In the genomic region with DNA sequence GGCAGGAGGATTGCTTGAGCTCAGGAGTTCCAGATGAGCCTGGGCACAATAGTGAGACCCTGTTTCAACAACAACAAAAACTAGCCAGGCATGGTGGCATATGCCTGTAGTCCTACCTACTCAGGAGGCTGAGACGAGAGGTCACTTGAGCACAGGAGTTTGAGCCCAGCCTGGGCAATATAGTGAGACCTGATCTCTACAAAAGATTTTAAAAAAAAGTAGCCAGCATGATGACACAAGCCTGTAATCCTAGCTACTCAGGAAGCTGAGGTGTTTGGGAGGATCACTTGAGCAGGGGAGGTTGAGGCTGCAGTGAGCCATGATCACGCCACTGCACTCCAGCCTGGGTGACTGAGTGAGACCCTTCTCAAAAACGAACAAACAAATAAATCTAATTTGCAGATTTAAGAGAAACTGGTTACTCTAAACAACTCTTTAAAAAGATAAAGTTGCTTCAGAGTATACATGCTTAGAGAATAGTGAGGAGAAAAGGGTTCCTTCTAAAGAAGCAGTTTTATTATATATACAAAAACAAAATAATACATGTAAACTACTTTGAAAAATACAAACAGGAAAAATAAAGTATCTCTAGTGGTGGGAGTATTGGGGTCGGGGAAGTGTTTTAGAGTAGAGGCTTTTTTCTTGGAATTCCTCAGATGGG, we compare ENCODE assay signal across 1 cellular context.
TF ChIP-seq lines count a peak whose summit lies in the region.

No MANE protein-coding gene starts in this region.

TF ChIP-seq in K562, 482 proteins besides CTCF, POLR2A, EP300 and RAD21 (continued from another document and continues in another):
- TF ChIP-seq MAZ (CRISPR knock-in tag; conservative IDR thresholded peaks at IDR 0.05 in 1 of 2, IDR thresholded peaks at IDR 0.05 in 1 of 2) (no peak; a peak in 1 of 4 replicates), ZBTB7A (IDR thresholded peaks at IDR 0.05; ENCODE audit: borderline replicate concordance, control insufficient read depth, low read depth, low read length) (no peak), EZH2 (IDR thresholded peaks at IDR 0.05; ENCODE audit: borderline replicate concordance, low read depth, low read length) (no peak), TBP (optimal IDR thresholded peaks at IDR 0.05; ENCODE audit: low read depth, low read length) (no peak), IRF1 (CRISPR knock-in tag; IDR thresholded peaks at IDR 0.05; ENCODE audit: borderline replicate concordance) (no peak), TRIM25 (IDR thresholded peaks at IDR 0.05; ENCODE audit: borderline replicate concordance) (no peak), ZKSCAN1 (IDR thresholded peaks at IDR 0.05; ENCODE audit: low read depth, low read length) (no peak), ZNF77 (CRISPR knock-in tag; IDR thresholded peaks at IDR 0.05) (no peak), MED1 (CRISPR knock-in tag; IDR thresholded peaks at IDR 0.05; ENCODE audit: borderline replicate concordance) (no peak), ZNF79 (CRISPR knock-in tag; IDR thresholded peaks at IDR 0.05; ENCODE audit: low read depth) (peak; percentile 65; the same call in 1 of the 2 replicates), FOXM1 (IDR thresholded peaks at IDR 0.05; ENCODE audit: low read depth) (no peak), FOXM1 (CRISPR knock-in tag; IDR thresholded peaks at IDR 0.05; ENCODE audit: low read depth) (no peak), SETDB1 (IDR thresholded peaks at IDR 0.05; ENCODE audit: low read length) (no peak), E4F1 (CRISPR knock-in tag; IDR thresholded peaks at IDR 0.05; ENCODE audit: borderline replicate concordance) (no peak), HDAC8 (tag; IDR thresholded peaks at IDR 0.05) (no peak), XRCC3 (IDR thresholded peaks at IDR 0.05) (no peak), ZNF445 (CRISPR knock-in tag; IDR thresholded peaks at IDR 0.05; ENCODE audit: low read depth) (no peak), SMARCB1 (IDR thresholded peaks at IDR 0.05; ENCODE audit: insufficient read length, low read depth) (no peak), ZNF668 (CRISPR knock-in tag; IDR thresholded peaks at IDR 0.05) (no peak; the same call in 1 of the 2 replicates), HES1 (IDR thresholded peaks at IDR 0.05; ENCODE audit: low read depth) (no peak), NR2C1 (IDR thresholded peaks at IDR 0.05) (no peak), NR2C1 (tag; IDR thresholded peaks at IDR 0.05) (peak; percentile 64), HEY1 (CRISPR knock-in tag; IDR thresholded peaks at IDR 0.05; ENCODE audit: borderline replicate concordance) (no peak), ZNF766 (CRISPR knock-in tag; conservative IDR thresholded peaks at IDR 0.05) (peak; percentile 69), HNRNPH1 (optimal IDR thresholded peaks at IDR 0.05; ENCODE audit: low read depth, low read length) (no peak), ETS2 (tag; IDR thresholded peaks at IDR 0.05; ENCODE audit: borderline replicate concordance, poor library complexity, severe bottlenecking) (no peak), LCOR (CRISPR knock-in tag; IDR thresholded peaks at IDR 0.05) (no peak), TCF3 (CRISPR knock-in tag; IDR thresholded peaks at IDR 0.05) (no peak; the same call in 1 of the 2 replicates), SNIP1 (IDR thresholded peaks at IDR 0.05; ENCODE audit: low read depth) (no peak), ZBTB33 (CRISPR knock-in tag; IDR thresholded peaks at IDR 0.05) (no peak), MNT (conservative IDR thresholded peaks at IDR 0.05) (no peak), ZNF316 (IDR thresholded peaks at IDR 0.05) (no peak), NEUROD1 (IDR thresholded peaks at IDR 0.05; ENCODE audit: borderline replicate concordance, low read depth, low read length, partially characterized antibody) (no peak), MCM5 (IDR thresholded peaks at IDR 0.05; ENCODE audit: low read depth) (no peak), POLR2AphosphoS2 (IDR thresholded peaks at IDR 0.05; ENCODE audit: low read length) (peak; percentile 45; the same call in 1 of the 2 replicates), COPS2 (conservative IDR thresholded peaks at IDR 0.05) (no peak), ZNF282 (CRISPR knock-in tag; IDR thresholded peaks at IDR 0.05) (no peak), YBX1 (IDR thresholded peaks at IDR 0.05) (no peak), HDAC6 (IDR thresholded peaks at IDR 0.05; ENCODE audit: low read depth, low read length) (no peak), TCFL5 (CRISPR knock-in tag; conservative IDR thresholded peaks at IDR 0.05) (no peak), JUND (IDR thresholded peaks at IDR 0.05; ENCODE audit: borderline replicate concordance, low read depth, low read length) (peak; percentile 68), JUND (tag; IDR thresholded peaks at IDR 0.05; ENCODE audit: borderline replicate concordance, low read depth, low read length) (peak; percentile 43; the same call in 1 of the 3 replicates), PML (IDR thresholded peaks at IDR 0.05; ENCODE audit: low read length) (no peak), KDM1A (IDR thresholded peaks at IDR 0.05) (peak; percentile 17 to 58; a peak in 2 of 4 replicates), MYNN (IDR thresholded peaks at IDR 0.05) (no peak), MYNN (CRISPR knock-in tag; IDR thresholded peaks at IDR 0.05) (no peak)
- TF ChIP-seq, protein P1, sequence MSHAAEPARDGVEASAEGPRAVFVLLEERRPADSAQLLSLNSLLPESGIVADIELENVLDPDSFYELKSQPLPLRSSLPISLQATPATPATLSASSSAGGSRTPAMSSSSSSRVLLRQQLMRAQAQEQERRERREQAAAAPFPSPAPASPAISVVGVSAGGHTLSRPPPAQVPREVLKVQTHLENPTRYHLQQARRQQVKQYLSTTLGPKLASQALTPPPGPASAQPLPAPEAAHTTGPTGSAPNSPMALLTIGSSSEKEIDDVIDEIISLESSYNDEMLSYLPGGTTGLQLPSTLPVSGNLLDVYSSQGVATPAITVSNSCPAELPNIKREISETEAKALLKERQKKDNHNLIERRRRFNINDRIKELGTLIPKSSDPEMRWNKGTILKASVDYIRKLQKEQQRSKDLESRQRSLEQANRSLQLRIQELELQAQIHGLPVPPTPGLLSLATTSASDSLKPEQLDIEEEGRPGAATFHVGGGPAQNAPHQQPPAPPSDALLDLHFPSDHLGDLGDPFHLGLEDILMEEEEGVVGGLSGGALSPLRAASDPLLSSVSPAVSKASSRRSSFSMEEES (CRISPR knock-in tag; IDR thresholded peaks at IDR 0.05), result no peak
- TF ChIP-seq, protein P2, sequence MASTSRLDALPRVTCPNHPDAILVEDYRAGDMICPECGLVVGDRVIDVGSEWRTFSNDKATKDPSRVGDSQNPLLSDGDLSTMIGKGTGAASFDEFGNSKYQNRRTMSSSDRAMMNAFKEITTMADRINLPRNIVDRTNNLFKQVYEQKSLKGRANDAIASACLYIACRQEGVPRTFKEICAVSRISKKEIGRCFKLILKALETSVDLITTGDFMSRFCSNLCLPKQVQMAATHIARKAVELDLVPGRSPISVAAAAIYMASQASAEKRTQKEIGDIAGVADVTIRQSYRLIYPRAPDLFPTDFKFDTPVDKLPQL (IDR thresholded peaks at IDR 0.05; ENCODE audit: extremely low read depth, insufficient read length), result no peak
- TF ChIP-seq, protein P3, sequence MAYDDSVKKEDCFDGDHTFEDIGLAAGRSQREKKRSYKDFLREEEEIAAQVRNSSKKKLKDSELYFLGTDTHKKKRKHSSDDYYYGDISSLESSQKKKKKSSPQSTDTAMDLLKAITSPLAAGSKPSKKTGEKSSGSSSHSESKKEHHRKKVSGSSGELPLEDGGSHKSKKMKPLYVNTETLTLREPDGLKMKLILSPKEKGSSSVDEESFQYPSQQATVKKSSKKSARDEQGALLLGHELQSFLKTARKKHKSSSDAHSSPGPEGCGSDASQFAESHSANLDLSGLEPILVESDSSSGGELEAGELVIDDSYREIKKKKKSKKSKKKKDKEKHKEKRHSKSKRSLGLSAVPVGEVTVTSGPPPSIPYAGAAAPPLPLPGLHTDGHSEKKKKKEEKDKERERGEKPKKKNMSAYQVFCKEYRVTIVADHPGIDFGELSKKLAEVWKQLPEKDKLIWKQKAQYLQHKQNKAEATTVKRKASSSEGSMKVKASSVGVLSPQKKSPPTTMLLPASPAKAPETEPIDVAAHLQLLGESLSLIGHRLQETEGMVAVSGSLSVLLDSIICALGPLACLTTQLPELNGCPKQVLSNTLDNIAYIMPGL (CRISPR knock-in tag; IDR thresholded peaks at IDR 0.05), result no peak
- TF ChIP-seq, protein P4, sequence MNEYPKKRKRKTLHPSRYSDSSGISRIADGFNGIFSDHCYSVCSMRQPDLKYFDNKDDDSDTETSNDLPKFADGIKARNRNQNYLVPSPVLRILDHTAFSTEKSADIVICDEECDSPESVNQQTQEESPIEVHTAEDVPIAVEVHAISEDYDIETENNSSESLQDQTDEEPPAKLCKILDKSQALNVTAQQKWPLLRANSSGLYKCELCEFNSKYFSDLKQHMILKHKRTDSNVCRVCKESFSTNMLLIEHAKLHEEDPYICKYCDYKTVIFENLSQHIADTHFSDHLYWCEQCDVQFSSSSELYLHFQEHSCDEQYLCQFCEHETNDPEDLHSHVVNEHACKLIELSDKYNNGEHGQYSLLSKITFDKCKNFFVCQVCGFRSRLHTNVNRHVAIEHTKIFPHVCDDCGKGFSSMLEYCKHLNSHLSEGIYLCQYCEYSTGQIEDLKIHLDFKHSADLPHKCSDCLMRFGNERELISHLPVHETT (CRISPR knock-in tag; conservative IDR thresholded peaks at IDR 0.05 in 1 of 2, IDR thresholded peaks at IDR 0.05 in 1 of 2), result peak in 1 of 2 experiments; percentile 47; a peak in 1 of 4 replicates
